In genomic region chr3:30680789-30681188, GRCh38 we compare ENCODE assay signal across 8 cellular contexts.
DNase-seq lines count a peak whose midpoint lies in the region; ATAC-seq and TF ChIP-seq lines count a peak whose summit lies in the region.

No MANE protein-coding gene starts in this region.

- WGBS in transverse colon (ENCODE audit: low coverage in 1 of 2), 2 donors, result 75 to 80% methylated on average over 1 to 6 of the region's 6 CpGs

- in situ Hi-C loops in transverse colon (cut with MboI; ENCODE audit: low pct_ligation_motif_present in 1 of 4, low pct_unique_long_range_greater_than_20kb in 1 of 4, low sequenced_read_pairs in 3 of 4), result loop anchor here in 1 of 4 donors (25.0 kb wide), 1 partner anchor 168 kb away; no protein-coding TSS in a partner anchor

- H3K9me3 ChIP-seq in transverse colon, result no peaks in the 10 kb centered on the region

- H3K27ac ChIP-seq in transverse colon, result peak overlapping the region; percentile 51 to 78 (median 70)

- ATAC-seq in HG03469 (IDR thresholded peaks at IDR 0.05; ENCODE audit: unreplicated experiment) (no peak), HG02852 (IDR thresholded peaks at IDR 0.05; ENCODE audit: unreplicated experiment) (no peak)

- intact Hi-C loops in transverse colon (cut with DNase I; ENCODE audit: low total_unique reads), result loop anchor here (10.0 kb wide), 2 partner anchors 66 to 166 kb away; no protein-coding TSS in a partner anchor

- TF ChIP-seq CTCF in chondrocyte (IDR thresholded peaks at IDR 0.05) (no peak), mesothelial cell of epicardium (IDR thresholded peaks at IDR 0.05; ENCODE audit: unreplicated experiment) (no peak), transverse colon (IDR thresholded peaks at IDR 0.05) (no peak)

- peaks cover 27 to 68% (median 47%) of the 10 kb centered on the region in 4 donors for H3K4me1 ChIP-seq in transverse colon

- no peaks in the 10 kb centered on the region for H3K27me3 ChIP-seq in transverse colon

- no peak for TF ChIP-seq POLR2A in transverse colon (IDR thresholded peaks at IDR 0.05)

- H3K27me3 Mint-ChIP-seq in activated T-cell treated with anti-CD3 and anti-CD28 coated beads, Interleukin-2, amount 50 U/mL, for 24 hours, result no peaks in the 10 kb centered on the region
- H3K27me3 Mint-ChIP-seq in chondrocyte (ENCODE audit: low read depth) (no peaks in the 10 kb centered on the region), mesothelial cell of epicardium (ENCODE audit: low read depth) (no peaks in the 10 kb centered on the region)

- H3K9me3 Mint-ChIP-seq in activated T-cell treated with anti-CD3 and anti-CD28 coated beads, Interleukin-2, amount 50 U/mL, for 24 hours, result no peaks in the 10 kb centered on the region
- H3K9me3 Mint-ChIP-seq in chondrocyte (ENCODE audit: low read depth) (no peaks in the 10 kb centered on the region), mesothelial cell of epicardium (no peaks in the 10 kb centered on the region)

- DNase-seq in activated T-cell treated with anti-CD3 and anti-CD28 coated beads, Interleukin-2, amount 50 U/mL, for 24 hours, result no peak
- DNase-seq in activated T-cell treated with anti-CD3 and anti-CD28 coated beads for 4 hours, result no peak
- DNase-seq in chondrocyte (ENCODE audit: low spot score), result no peak
- DNase-seq in mesothelial cell of epicardium (ENCODE audit: low spot score in 2 of 2, unreplicated experiment in 2 of 2), result no peak
- no peak for DNase-seq in transverse colon
- no peak for DNase-seq in NCI-H1417 (lab: John Stamatoyannopoulos, UW)

- H3K27ac Mint-ChIP-seq in activated T-cell treated with anti-CD3 and anti-CD28 coated beads, Interleukin-2, amount 50 U/mL, for 24 hours, result peak overlapping the region; percentile 89
- H3K27ac Mint-ChIP-seq in chondrocyte (ENCODE audit: unreplicated experiment), result peak overlapping the region; percentile 82
- H3K27ac Mint-ChIP-seq in mesothelial cell of epicardium, result peak overlapping the region; percentile 57

- TF ChIP-seq EP300 in transverse colon (IDR thresholded peaks at IDR 0.05; ENCODE audit: low read depth), result no peak

- H3K36me3 Mint-ChIP-seq in activated T-cell treated with anti-CD3 and anti-CD28 coated beads, Interleukin-2, amount 50 U/mL, for 24 hours (ENCODE audit: low read depth), result peaks cover 98% of the 10 kb centered on the region
- peaks cover 12% of the 10 kb centered on the region for H3K36me3 Mint-ChIP-seq in chondrocyte (ENCODE audit: low read depth)
- H3K36me3 Mint-ChIP-seq in mesothelial cell of epicardium, result peaks cover 15% of the 10 kb centered on the region

- no peak overlapping the region for H3K4me3 ChIP-seq in transverse colon

- H3K36me3 ChIP-seq in transverse colon, result peaks cover 0 to 31% (median 15%) of the 10 kb centered on the region in 4 donors

- H3K4me3 Mint-ChIP-seq in activated T-cell treated with anti-CD3 and anti-CD28 coated beads, Interleukin-2, amount 50 U/mL, for 24 hours, result peak overlapping the region; percentile 5
- H3K4me3 Mint-ChIP-seq in chondrocyte (ENCODE audit: unreplicated experiment), result no peak overlapping the region
- no peak overlapping the region for H3K4me3 Mint-ChIP-seq in mesothelial cell of epicardium

- H3K4me1 Mint-ChIP-seq in activated T-cell treated with anti-CD3 and anti-CD28 coated beads, Interleukin-2, amount 50 U/mL, for 24 hours (ENCODE audit: low read depth), result peaks cover 95% of the 10 kb centered on the region
- H3K4me1 Mint-ChIP-seq in chondrocyte (ENCODE audit: low read depth), result peaks cover 35% of the 10 kb centered on the region
- peaks cover 22% of the 10 kb centered on the region for H3K4me1 Mint-ChIP-seq in mesothelial cell of epicardium
